Comparison of ENCODE assay signal across 24 cellular contexts in the genomic region with DNA sequence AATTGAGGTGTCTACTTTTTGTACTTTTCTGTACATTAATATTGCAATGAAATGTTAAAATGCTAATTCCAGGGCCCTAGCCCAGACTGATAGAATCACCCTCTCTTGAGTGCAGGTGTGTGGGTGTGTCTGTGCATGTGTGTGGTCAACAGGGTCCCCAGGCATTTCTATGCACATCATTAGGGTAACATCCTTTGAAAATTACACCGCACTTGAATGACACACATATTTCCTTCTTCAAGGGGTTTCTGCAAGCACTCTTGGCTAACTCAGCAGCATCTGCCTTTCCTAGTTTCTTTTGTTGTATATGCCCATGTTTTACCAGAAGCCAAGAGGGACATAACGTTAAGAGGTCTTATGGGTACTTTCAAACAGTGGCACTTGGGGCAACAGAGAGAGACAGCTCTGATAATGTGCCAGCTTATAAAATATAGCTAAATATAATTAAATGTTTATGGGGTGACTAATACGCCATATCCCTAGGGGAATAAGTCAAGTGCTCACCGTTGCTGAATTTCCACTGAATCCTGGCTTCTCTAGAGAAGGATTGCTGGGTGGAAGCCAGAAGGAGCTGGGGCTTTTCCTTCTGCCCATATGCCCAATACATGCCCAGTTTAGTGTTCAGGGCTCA. TPM values are rescaled to one million over a fixed set of nuclear protein-coding genes. Genes with fewer than 3 reads are reported as not detected.
DNase-seq lines count a peak whose midpoint lies in the region; ATAC-seq lines count a peak whose summit lies in the region.
"Had no signal": no experiment of that assay in that cellular context is flagged by ENCODE, and none has a peak within 500 bp of the region (broad histone marks: within the 10 kb centered on the region; RNA-seq: fewer than 3 reads in every experiment).

No MANE protein-coding gene starts in this region.

- no peak overlapping the region for H4K8ac ChIP-seq in trophoblast cell (ENCODE audit: low read depth, low read length)

- H3K14ac ChIP-seq in trophoblast cell (ENCODE audit: low read length) = no peak overlapping the region

- ATAC-seq in HG03442 (IDR thresholded peaks at IDR 0.05; ENCODE audit: unreplicated experiment) = no peak
- no peak for ATAC-seq in GM18520 (IDR thresholded peaks at IDR 0.05; ENCODE audit: unreplicated experiment)
- ATAC-seq: activated naive CD4-positive, alpha-beta T cell treated with anti-CD3 and anti-CD28 coated beads, Interleukin-2, amount 50 U/mL, for 72 hours; natural killer cell treated with Interleukin-12 subunit alpha and Interleukin-12 subunit beta and Interleukin-15 and Interleukin-18, amount 100 ng/mL, for 72 hours; right lobe of liver; T-helper 17 cell had no signal

- peak overlapping the region in 9 of 11 experiments; percentile 6 to 91 (median 79); a peak in 16 of 22 replicates for H3K4me2 ChIP-seq in BLaER1 treated with 17β-estradiol and CSF1 and Interleukin-3, amounts not matched to agents 10 nM and 100 nM
- no peak overlapping the region for H3K4me2 ChIP-seq in trophoblast cell (ENCODE audit: low read length)

- DNase-seq in H4 (ENCODE audit: low spot score) = peak; percentile 14
- DNase-seq in NCI-H524 (lab: John Stamatoyannopoulos, UW) = peak; percentile 64 to 81
- no peak for DNase-seq in NCI-H1436 treated with DMSO at 0.1 percent for 48 hours (lab: John Stamatoyannopoulos, UW)
- DNase-seq in trophoblast cell = no peak
- DNase-seq: activated CD4-positive, alpha-beta T cell treated with anti-CD3 and anti-CD28 coated beads, Interleukin-2, amount 10 ng/mL, durations not matched to agents 24 days and 14 days; aorta; CD4-positive, alpha-beta memory T cell; dermis blood vessel endothelial cell; DND-41; HFFc6; NCI-H2029; right lobe of liver; stimulated activated CD4-positive, alpha-beta T cell treated with anti-CD3 and anti-CD28 coated beads, Interleukin-15, amount 100 ng/mL, for 24 hours; stimulated activated CD8-positive, alpha-beta memory T cell treated with anti-CD3 and anti-CD28 coated beads, Interleukin-4, amount 100 ng/mL, for 48 hours; substantia nigra; T-helper 17 cell had no signal

- H3K79me2 ChIP-seq in trophoblast cell (ENCODE audit: control insufficient read depth, insufficient read depth, low read length, poor library complexity) = no peaks in the 10 kb centered on the region

- H2BK120ac ChIP-seq in trophoblast cell (ENCODE audit: insufficient read depth, low read length, poor library complexity) = no peak overlapping the region

- H4K91ac ChIP-seq in trophoblast cell (ENCODE audit: low read depth, low read length) = no peak overlapping the region

- no peak overlapping the region for H2AK5ac ChIP-seq in trophoblast cell (ENCODE audit: low read length)

- peaks cover 0 to 28% (median 0%) of the 10 kb centered on the region in 11 experiments; a peak in 7 of 22 replicates for H3K27me3 ChIP-seq in BLaER1 treated with 17β-estradiol and CSF1 and Interleukin-3, amounts not matched to agents 10 nM and 100 nM
- H3K27me3 ChIP-seq in muscle layer of colon (ENCODE audit: control insufficient read depth in 1 of 2, insufficient read depth in 2 of 2, low read length in 2 of 2) = no peaks in the 10 kb centered on the region
- H3K27me3 ChIP-seq in trophoblast cell (ENCODE audit: insufficient read depth, low read length) = no peaks in the 10 kb centered on the region
- H3K27me3 ChIP-seq: right lobe of liver, vagina had no signal

- no peak overlapping the region for H3K9ac ChIP-seq in BLaER1 treated with 17β-estradiol and CSF1 and Interleukin-3, amounts not matched to agents 10 nM and 100 nM
- no peak overlapping the region for H3K9ac ChIP-seq in muscle layer of colon (ENCODE audit: low read length)
- no peak overlapping the region for H3K9ac ChIP-seq in trophoblast cell (ENCODE audit: low read length)

- H2AFZ ChIP-seq in trophoblast cell (ENCODE audit: insufficient read depth, low read length, poor library complexity) = no peak overlapping the region

- H3K9me3 ChIP-seq in BLaER1 treated with 17β-estradiol and CSF1 and Interleukin-3, amounts not matched to agents 10 nM and 100 nM (replicated peaks in 1 of 11) = peaks cover 12 to 25% (median 18%) of the 10 kb centered on the region in 11 experiments
- no peaks in the 10 kb centered on the region for H3K9me3 ChIP-seq in muscle layer of colon (ENCODE audit: low read length)
- peaks cover 2% of the 10 kb centered on the region for H3K9me3 ChIP-seq in trophoblast cell (ENCODE audit: insufficient read depth, low read depth, low read length)
- H3K9me3 ChIP-seq: right lobe of liver, vagina had no signal

- no peak overlapping the region for H3K4me3 ChIP-seq in BLaER1 treated with 17β-estradiol and CSF1 and Interleukin-3, amounts not matched to agents 10 nM and 100 nM
- H3K4me3 ChIP-seq in muscle layer of colon (ENCODE audit: low read depth in 1 of 2, low read length in 2 of 2) = no peak overlapping the region
- no peak overlapping the region for H3K4me3 ChIP-seq in trophoblast cell (ENCODE audit: low read depth, low read length)
- H3K4me3 ChIP-seq: right lobe of liver, vagina had no signal

- no peak overlapping the region for H2BK12ac ChIP-seq in trophoblast cell (ENCODE audit: low read length)

- H3K79me1 ChIP-seq in trophoblast cell (ENCODE audit: low read length) = no peaks in the 10 kb centered on the region

- 0 out of 22 replicates have a peak, but pooled peaks cover 0 to 3% (median 0%) of the 10 kb centered on the region in 11 experiments for H3K36me3 ChIP-seq in BLaER1 treated with 17β-estradiol and CSF1 and Interleukin-3, amounts not matched to agents 10 nM and 100 nM
- H3K36me3 ChIP-seq in muscle layer of colon (ENCODE audit: insufficient read depth, low read length) (no peaks in the 10 kb centered on the region), trophoblast cell (ENCODE audit: control insufficient read depth in 1 of 2, insufficient read depth in 2 of 2, low read length in 2 of 2) (no peaks in the 10 kb centered on the region)
- H3K36me3 ChIP-seq: right lobe of liver, vagina had no signal

- no peak overlapping the region for H3K18ac ChIP-seq in trophoblast cell (ENCODE audit: low read length)

- WGBS in trophoblast cell (ENCODE audit: extremely low coverage, insufficient coverage, insufficient read length) = no CpG with 5 or more reads among the region's 4 CpGs

- peaks cover 18 to 39% (median 36%) of the 10 kb centered on the region in 10 experiments for H3K4me1 ChIP-seq in BLaER1 treated with 17β-estradiol and CSF1 and Interleukin-3, amounts not matched to agents 10 nM and 100 nM
- H3K4me1 ChIP-seq in muscle layer of colon (ENCODE audit: insufficient read depth, low read length) = peaks cover 24% of the 10 kb centered on the region
- H3K4me1 ChIP-seq in trophoblast cell (ENCODE audit: control insufficient read depth in 1 of 2, insufficient read depth in 2 of 2, low read length in 2 of 2) = no peaks in the 10 kb centered on the region
- H3K4me1 ChIP-seq: right lobe of liver, vagina had no signal

- 0 out of 22 replicates have a peak, but pooled peaks cover 0 to 4% (median 0%) of the 10 kb centered on the region in 11 experiments for H4K20me1 ChIP-seq in BLaER1 treated with 17β-estradiol and CSF1 and Interleukin-3, amounts not matched to agents 10 nM and 100 nM

- H2BK5ac ChIP-seq in trophoblast cell (ENCODE audit: low read depth, low read length, poor library complexity) = no peak overlapping the region

- H3K27ac ChIP-seq in BLaER1 treated with 17β-estradiol and CSF1 and Interleukin-3, amounts not matched to agents 10 nM and 100 nM = peak overlapping the region in 2 of 11 experiments; percentile 46 to 71; a peak in 2 of 22 replicates
- H3K27ac ChIP-seq in muscle layer of colon (ENCODE audit: low read depth, low read length) (peak overlapping the region; percentile 71), trophoblast cell (ENCODE audit: low read depth, low read length) (no peak overlapping the region)
- H3K27ac ChIP-seq: right lobe of liver, vagina, VCaP had no signal

- H4K12ac ChIP-seq in trophoblast cell (ENCODE audit: low read depth, low read length) = no peak overlapping the region

- no peak overlapping the region for H3K23ac ChIP-seq in trophoblast cell (ENCODE audit: low read length)

- H3K4ac ChIP-seq in trophoblast cell (ENCODE audit: low read depth, low read length) = no peak overlapping the region

RNA-seq across cellular contexts. Expression of gene LRIG1, which starts 54.5 kb away (rescaled TPM):
- total RNA-seq in H4 (2014; rRNA removed; shearing (Covaris generic)) = 3.2 and 5.0 TPM in 2 replicates
- polyA plus RNA-seq in trophoblast cell (2013) = 0.33 and 0.42 TPM in 2 replicates

Comparison
In these comparisons a context has a peak if more than half of its experiments do, and no peak if none do; other contexts are left out.
1. DNase-seq: peak in H4 (single experiment) and NCI-H524 (2 of 2); none in NCI-H1436 treated with DMSO at 0.1 percent for 48 hours (single experiment) and trophoblast cell (0 of 2).